1 cellular context compared by ENCODE assay signal in genomic region chr11:62337682-62338181, GRCh38.
TF ChIP-seq lines count a peak whose summit lies in the region.

No MANE protein-coding gene starts in this region.

TF ChIP-seq in GM23338, 12 proteins besides CTCF, POLR2A, EP300 and RAD21 (continued from another document):
- TF ChIP-seq JUNB (IDR thresholded peaks at IDR 0.05; ENCODE audit: unreplicated experiment) (no peak), ZNF114 (CRISPR knock-in tag; IDR thresholded peaks at IDR 0.05) (no peak), EZH2phosphoT487 (IDR thresholded peaks at IDR 0.05; ENCODE audit: unreplicated experiment) (no peak), POLR2AphosphoS5 (IDR thresholded peaks at IDR 0.05; ENCODE audit: low read depth) (no peak; the same call in 1 of the 2 replicates), STAT1 (IDR thresholded peaks at IDR 0.05; ENCODE audit: unreplicated experiment) (no peak), CREB1 (CRISPR knock-in tag; IDR thresholded peaks at IDR 0.05; ENCODE audit: low read depth) (no peak), ZNF462 (CRISPR knock-in tag; IDR thresholded peaks at IDR 0.05) (no peak), EZH2 (IDR thresholded peaks at IDR 0.05; ENCODE audit: low read depth, unreplicated experiment) (no peak)
TF ChIP-seq in GM23338: peak in this region for 0.
